18 cellular contexts compared by ENCODE assay signal in genomic region chr1:164635784-164636729, GRCh38.
DNase-seq lines count a peak whose midpoint lies in the region; ATAC-seq and TF ChIP-seq lines count a peak whose summit lies in the region.
"Had no signal": no experiment of that assay in that cellular context is flagged by ENCODE, and none has a peak within 500 bp of the region (broad histone marks: within the 10 kb centered on the region; RNA-seq: fewer than 3 reads in every experiment).

No MANE protein-coding gene starts in this region.

- WGBS in SK-N-SH (ENCODE audit: low lambda C conversion rate), result 77% methylated on average over 5 of the region's 5 CpGs
- 61 to 69% methylated on average over 5 of the region's 5 CpGs for WGBS in esophagus squamous epithelium, 2 donors
- WGBS in thyroid gland, 2 donors, result 65 to 85% methylated on average over 5 of the region's 5 CpGs

- peak overlapping the region; percentile 95 for H3K27ac Mint-ChIP-seq in type B pancreatic cell
- H3K27ac Mint-ChIP-seq: activated CD8-positive, alpha-beta memory T cell treated with anti-CD3 and anti-CD28 coated beads, Interleukin-2, amount 10 ng/mL, durations not matched to agents 7 days and 5 days; activated naive CD8-positive, alpha-beta T cell treated with anti-CD3 and anti-CD28 coated beads, Interleukin-2, amount 10 ng/mL, durations not matched to agents 7 days and 5 days; natural killer cell; stimulated activated memory B cell treated with anti-CD40 and anti-IgM and Interleukin-4, amounts not matched to agents 10 μg/mL and 1 μg/mL and 100 μg/mL, for 72 hours had no signal

- no peaks in the 10 kb centered on the region for H3K79me2 ChIP-seq in SK-N-SH (ENCODE audit: insufficient read depth)

- TF ChIP-seq RAD21 in SK-N-SH (IDR thresholded peaks at IDR 0.05; ENCODE audit: low read length), result no peak

- no peaks in the 10 kb centered on the region for H4K20me1 ChIP-seq in SK-N-SH (ENCODE audit: insufficient read depth)

- H3K27me3 ChIP-seq in SK-N-SH (ENCODE audit: insufficient read depth) (no peaks in the 10 kb centered on the region), esophagus squamous epithelium (no peaks in the 10 kb centered on the region), muscle layer of colon (ENCODE audit: control insufficient read depth in 1 of 2, insufficient read depth in 2 of 2, low read length in 2 of 2) (no peaks in the 10 kb centered on the region), thyroid gland (no peaks in the 10 kb centered on the region)

- no peak for TF ChIP-seq EP300 in SK-N-SH (IDR thresholded peaks at IDR 0.05; ENCODE audit: borderline replicate concordance in 1 of 2, low read depth in 1 of 2, low read length in 1 of 2)

- CTCF ChIA-PET in SK-N-SH (lab: Yijun Ruan, JAX), result interaction anchor here (1.1 kb wide), 1 partner anchor 10 kb away, joined by 3 read pairs; no protein-coding TSS in a partner anchor

- peaks cover 0 to 2% of the 10 kb centered on the region in 2 experiments for H3K36me3 ChIP-seq in SK-N-SH (replicated peaks in 1 of 2; ENCODE audit: control insufficient read depth in 1 of 2, insufficient read depth in 2 of 2, low read length in 1 of 2)
- peaks cover 0 to 22% (median 0%) of the 10 kb centered on the region in 3 donors for H3K36me3 ChIP-seq in esophagus squamous epithelium
- peaks cover 5% of the 10 kb centered on the region for H3K36me3 ChIP-seq in muscle layer of colon (ENCODE audit: insufficient read depth, low read length)
- no peaks in the 10 kb centered on the region for H3K36me3 ChIP-seq in thyroid gland

- H3K27ac ChIP-seq in SK-N-SH (ENCODE audit: low read depth in 2 of 2, low read length in 1 of 2), result peak overlapping the region in 1 of 2 experiments; percentile 89; a peak in 2 of 4 replicates
- peak overlapping the region in 3 of 4 donors; percentile 66 to 75 (median 68) for H3K27ac ChIP-seq in esophagus squamous epithelium
- peak overlapping the region; percentile 42 for H3K27ac ChIP-seq in muscle layer of colon (ENCODE audit: low read depth, low read length)
- no peak overlapping the region for H3K27ac ChIP-seq in thyroid gland
- H3K27ac ChIP-seq: 22Rv1 had no signal

- H3K9ac ChIP-seq in SK-N-SH (no peak overlapping the region), muscle layer of colon (ENCODE audit: low read length) (no peak overlapping the region)

- peaks cover 90% of the 10 kb centered on the region for H3K4me1 Mint-ChIP-seq in type B pancreatic cell (ENCODE audit: unreplicated experiment)
- H3K4me1 Mint-ChIP-seq: activated CD8-positive, alpha-beta memory T cell treated with anti-CD3 and anti-CD28 coated beads, Interleukin-2, amount 10 ng/mL, durations not matched to agents 7 days and 5 days; activated naive CD8-positive, alpha-beta T cell treated with anti-CD3 and anti-CD28 coated beads, Interleukin-2, amount 10 ng/mL, durations not matched to agents 7 days and 5 days; natural killer cell; stimulated activated memory B cell treated with anti-CD40 and anti-IgM and Interleukin-4, amounts not matched to agents 10 μg/mL and 1 μg/mL and 100 μg/mL, for 72 hours had no signal

- H3K36me3 Mint-ChIP-seq in type B pancreatic cell, result peaks cover 60% of the 10 kb centered on the region
- H3K36me3 Mint-ChIP-seq: activated CD8-positive, alpha-beta memory T cell treated with anti-CD3 and anti-CD28 coated beads, Interleukin-2, amount 10 ng/mL, durations not matched to agents 7 days and 5 days; activated naive CD8-positive, alpha-beta T cell treated with anti-CD3 and anti-CD28 coated beads, Interleukin-2, amount 10 ng/mL, durations not matched to agents 7 days and 5 days; natural killer cell; stimulated activated memory B cell treated with anti-CD40 and anti-IgM and Interleukin-4, amounts not matched to agents 10 μg/mL and 1 μg/mL and 100 μg/mL, for 72 hours had no signal

- no peak for ATAC-seq in SK-N-SH treated with all-trans-retinoic acid at 6 μM for 48 hours
- ATAC-seq: activated CD8-positive, alpha-beta memory T cell treated with anti-CD3 and anti-CD28 coated beads, Interleukin-2, amount 10 ng/mL, durations not matched to agents 7 days and 5 days; natural killer cell; stimulated activated memory B cell treated with anti-CD40 and anti-IgM and Interleukin-4, amounts not matched to agents 10 μg/mL and 1 μg/mL and 100 μg/mL, for 72 hours had no signal

- no peak for DNase-seq in SK-N-SH
- DNase-seq in esophagus squamous epithelium (lab: John Stamatoyannopoulos, UW), result no peak
- no peak for DNase-seq in type B pancreatic cell (ENCODE audit: extremely low spot score, unreplicated experiment)
- no peak for DNase-seq in GDM1 (lab: John Stamatoyannopoulos, UW)
- no peak for DNase-seq in thyroid gland
- no peak for DNase-seq in NOMO-1 (lab: John Stamatoyannopoulos, UW; ENCODE audit: unreplicated experiment in 2 of 2)
- DNase-seq: activated CD8-positive, alpha-beta memory T cell treated with anti-CD3 and anti-CD28 coated beads, Interleukin-2, amount 10 ng/mL, durations not matched to agents 7 days and 5 days; activated naive CD8-positive, alpha-beta T cell treated with anti-CD3 and anti-CD28 coated beads, Interleukin-2, amount 10 ng/mL, durations not matched to agents 7 days and 5 days; Calu3; effector memory CD4-positive, alpha-beta T cell; Karpas-422; natural killer cell; OCI-M1; T-helper 2 cell had no signal

- H3K4me2 ChIP-seq in SK-N-SH, result 0 out of 2 replicates have a peak overlapping the region, but pooled peaks have one; percentile 49

- no peak for TF ChIP-seq POLR2A in esophagus squamous epithelium (IDR thresholded peaks at IDR 0.05)
- no peak for TF ChIP-seq POLR2A in thyroid gland (IDR thresholded peaks at IDR 0.05)

- no peak overlapping the region for H3K4me3 ChIP-seq in SK-N-SH (ENCODE audit: low read depth in 2 of 2, low read length in 1 of 2)
- no peak overlapping the region for H3K4me3 ChIP-seq in esophagus squamous epithelium
- H3K4me3 ChIP-seq in muscle layer of colon (ENCODE audit: low read depth in 1 of 2, low read length in 2 of 2), result no peak overlapping the region
- no peak overlapping the region for H3K4me3 ChIP-seq in thyroid gland (replicated peaks in 1 of 3)

- no peaks in the 10 kb centered on the region for H3K9me2 ChIP-seq in SK-N-SH

- H3F3A ChIP-seq in SK-N-SH (replicated peaks; ENCODE audit: insufficient read depth), result peaks cover 24% of the 10 kb centered on the region

- no peak overlapping the region for H2AFZ ChIP-seq in SK-N-SH (ENCODE audit: low read depth)

- H3K9me3 Mint-ChIP-seq in type B pancreatic cell, result no peaks in the 10 kb centered on the region
- H3K9me3 Mint-ChIP-seq: activated naive CD8-positive, alpha-beta T cell treated with anti-CD3 and anti-CD28 coated beads, Interleukin-2, amount 10 ng/mL, durations not matched to agents 7 days and 5 days; natural killer cell; stimulated activated memory B cell treated with anti-CD40 and anti-IgM and Interleukin-4, amounts not matched to agents 10 μg/mL and 1 μg/mL and 100 μg/mL, for 72 hours had no signal

- intact Hi-C loops in esophagus squamous epithelium (cut with DNase I) (no loop called here), thyroid gland (cut with DNase I) (no loop called here)

- POLR2A ChIA-PET in SK-N-SH (lab: Yijun Ruan, JAX), result no interaction called here

- H3K4me3 Mint-ChIP-seq in type B pancreatic cell, result peak overlapping the region; percentile 75
- H3K4me3 Mint-ChIP-seq: activated CD8-positive, alpha-beta memory T cell treated with anti-CD3 and anti-CD28 coated beads, Interleukin-2, amount 10 ng/mL, durations not matched to agents 7 days and 5 days; activated naive CD8-positive, alpha-beta T cell treated with anti-CD3 and anti-CD28 coated beads, Interleukin-2, amount 10 ng/mL, durations not matched to agents 7 days and 5 days; natural killer cell; stimulated activated memory B cell treated with anti-CD40 and anti-IgM and Interleukin-4, amounts not matched to agents 10 μg/mL and 1 μg/mL and 100 μg/mL, for 72 hours had no signal

- TF ChIP-seq CTCF in SK-N-SH (IDR thresholded peaks at IDR 0.05), result no peak
- TF ChIP-seq CTCF in esophagus squamous epithelium (IDR thresholded peaks at IDR 0.05), result no peak
- TF ChIP-seq CTCF in type B pancreatic cell (conservative IDR thresholded peaks at IDR 0.05), result no peak
- no peak for TF ChIP-seq CTCF in thyroid gland (IDR thresholded peaks at IDR 0.05)

- H3K4me1 ChIP-seq in SK-N-SH (ENCODE audit: control insufficient read depth in 1 of 2, insufficient read depth in 2 of 2, low read depth in 1 of 2, low read length in 1 of 2), result peaks cover 16 to 28% of the 10 kb centered on the region in 2 experiments
- peaks cover 5 to 80% (median 26%) of the 10 kb centered on the region in 3 donors for H3K4me1 ChIP-seq in esophagus squamous epithelium
- peaks cover 87% of the 10 kb centered on the region for H3K4me1 ChIP-seq in muscle layer of colon (ENCODE audit: insufficient read depth, low read length)
- peaks cover 25 to 39% of the 10 kb centered on the region in 2 donors for H3K4me1 ChIP-seq in thyroid gland

- H3K27me3 Mint-ChIP-seq in type B pancreatic cell, result no peaks in the 10 kb centered on the region
- H3K27me3 Mint-ChIP-seq: activated CD8-positive, alpha-beta memory T cell treated with anti-CD3 and anti-CD28 coated beads, Interleukin-2, amount 10 ng/mL, durations not matched to agents 7 days and 5 days; activated naive CD8-positive, alpha-beta T cell treated with anti-CD3 and anti-CD28 coated beads, Interleukin-2, amount 10 ng/mL, durations not matched to agents 7 days and 5 days; stimulated activated memory B cell treated with anti-CD40 and anti-IgM and Interleukin-4, amounts not matched to agents 10 μg/mL and 1 μg/mL and 100 μg/mL, for 72 hours had no signal

- H3K9me3 ChIP-seq in SK-N-SH (no peaks in the 10 kb centered on the region), esophagus squamous epithelium (no peaks in the 10 kb centered on the region), muscle layer of colon (ENCODE audit: low read length) (no peaks in the 10 kb centered on the region), thyroid gland (no peaks in the 10 kb centered on the region)

TF ChIP-seq in SK-N-SH, 30 proteins besides CTCF, POLR2A, EP300 and RAD21:
- no peak for TF ChIP-seq TEAD4 (IDR thresholded peaks at IDR 0.05; ENCODE audit: borderline replicate concordance, insufficient read depth)
TF ChIP-seq in SK-N-SH: peak in this region for 0.

TF ChIP-seq in SK-N-SH treated with all-trans-retinoic acid at 6 μM for 48 hours, 23 proteins besides CTCF, POLR2A, EP300 and RAD21 (continues in another document):
- TF ChIP-seq RARB (CRISPR knock-in tag; IDR thresholded peaks at IDR 0.05), result no peak
- TF ChIP-seq GLIS3 (CRISPR knock-in tag; IDR thresholded peaks at IDR 0.05), result no peak
- no peak for TF ChIP-seq ISL1 (CRISPR knock-in tag; IDR thresholded peaks at IDR 0.05)

Comparison
In these comparisons a context has a peak if more than half of its experiments do, and no peak if none do; other contexts are left out.
1. H3K27ac ChIP-seq: peak in esophagus squamous epithelium (3 of 4) and muscle layer of colon (single experiment); none in thyroid gland (0 of 3).